Comparison of ENCODE assay signal across 8 cellular contexts in genomic region chr7:135980665-135981180, GRCh38. TPM values are rescaled to one million over a fixed set of nuclear protein-coding genes. Genes with fewer than 3 reads are reported as not detected.
DNase-seq lines count a peak whose midpoint lies in the region; ATAC-seq and TF ChIP-seq lines count a peak whose summit lies in the region.

No MANE protein-coding gene starts in this region.

- peak; percentile 69 for ATAC-seq in GM21619 (IDR thresholded peaks at IDR 0.05; ENCODE audit: unreplicated experiment)

- H3K9me3 ChIP-seq in Loucy (ENCODE audit: insufficient read depth, low read depth, low read length) = no peaks in the 10 kb centered on the region
- no peaks in the 10 kb centered on the region for H3K9me3 ChIP-seq in hepatocyte (ENCODE audit: low read depth)

- no peak for TF ChIP-seq CTCF in Loucy (conservative IDR thresholded peaks at IDR 0.05; ENCODE audit: low read length)
- TF ChIP-seq CTCF in hepatocyte (IDR thresholded peaks at IDR 0.05; ENCODE audit: poor library complexity) = no peak

- H3K79me2 ChIP-seq in Loucy (ENCODE audit: insufficient read depth, low read length) (peaks cover 14% of the 10 kb centered on the region), hepatocyte (peaks cover 12% of the 10 kb centered on the region)

- no peak overlapping the region for H3K9ac ChIP-seq in Loucy (ENCODE audit: low read depth, low read length, poor library complexity, severe bottlenecking)

- H3F3A ChIP-seq in Loucy (ENCODE audit: low read depth) = no peaks in the 10 kb centered on the region

- H3K9me2 ChIP-seq in Loucy (replicated peaks; ENCODE audit: low read depth, low read length) (no peaks in the 10 kb centered on the region), hepatocyte (replicated peaks; ENCODE audit: insufficient read depth) (no peaks in the 10 kb centered on the region)

- H3K36me3 ChIP-seq in Loucy (ENCODE audit: insufficient read depth, low read length) = no peaks in the 10 kb centered on the region
- H3K36me3 ChIP-seq in hepatocyte (replicated peaks; ENCODE audit: insufficient read depth, low read depth) = no peaks in the 10 kb centered on the region

- H4K20me1 ChIP-seq in Loucy (ENCODE audit: insufficient read depth, low read length, poor library complexity, severe bottlenecking) (peaks cover 13% of the 10 kb centered on the region), hepatocyte (ENCODE audit: insufficient read depth, poor library complexity, severe bottlenecking) (peaks cover 9% of the 10 kb centered on the region)

- peak overlapping the region; percentile 24 for H3K27ac ChIP-seq in hepatocyte

- peak overlapping the region; percentile 20 for H3K4me3 ChIP-seq in Loucy (ENCODE audit: low read length, poor library complexity, severe bottlenecking)
- H3K4me3 ChIP-seq in hepatocyte = no peak overlapping the region

- WGBS in hepatocyte (ENCODE audit: low lambda C conversion rate, missing lambda C conversion rate) = 89% methylated on average over 3 of the region's 3 CpGs

- DNase-seq in EH (ENCODE audit: low read depth) (peak; percentile 74), activated T-cell treated with anti-CD3 and anti-CD28 coated beads for 24 hours (ENCODE audit: low read depth) (peak; percentile 38), hepatocyte (ENCODE audit: low spot score) (no peak), NCI-H1048 (lab: John Stamatoyannopoulos, UW) (no peak), NCI-H2171 (lab: John Stamatoyannopoulos, UW) (no peak)
- peak; percentile 27 to 29 for DNase-seq in stimulated activated CD8-positive, alpha-beta memory T cell treated with anti-CD3 and anti-CD28 coated beads, Interleukin-7, amount 100 ng/mL, for 1 hour (ENCODE audit: low read depth in 2 of 2)

- peaks cover 6% of the 10 kb centered on the region for H3K27me3 ChIP-seq in Loucy (ENCODE audit: insufficient read depth, low read length, poor library complexity, severe bottlenecking)
- H3K27me3 ChIP-seq in hepatocyte = no peaks in the 10 kb centered on the region

- H2AFZ ChIP-seq in Loucy (ENCODE audit: low read length) (no peak overlapping the region), hepatocyte (no peak overlapping the region)

- H3K4me1 ChIP-seq in Loucy (ENCODE audit: insufficient read depth, low read length, poor library complexity, severe bottlenecking) (peaks cover 26% of the 10 kb centered on the region), hepatocyte (ENCODE audit: insufficient read depth) (peaks cover 4% of the 10 kb centered on the region)

- peak overlapping the region; percentile 14 for H3K4me2 ChIP-seq in Loucy (ENCODE audit: low read depth, low read length, poor library complexity, severe bottlenecking)
- no peak overlapping the region for H3K4me2 ChIP-seq in hepatocyte

RNA-seq across cellular contexts. Expression of gene MTPN, which starts 3.6 kb away (rescaled TPM):
- total RNA-seq in hepatocyte = 108 and 131 TPM in 2 replicates
- polyA plus RNA-seq in hepatocyte = 32.8 and 33.5 TPM in 2 replicates

Comparison
In these comparisons a context has a peak if more than half of its experiments do, and no peak if none do; other contexts are left out.
1. DNase-seq: peak in EH (single experiment), activated T-cell treated with anti-CD3 and anti-CD28 coated beads for 24 hours (single experiment) and stimulated activated CD8-positive, alpha-beta memory T cell treated with anti-CD3 and anti-CD28 coated beads, Interleukin-7, amount 100 ng/mL, for 1 hour (2 of 2); none in hepatocyte (single experiment), NCI-H1048 (single experiment) and NCI-H2171 (single experiment).